ENCODE assay signal across 6 cellular contexts in genomic region chr14:86714153-86714552, GRCh38.
"Had no signal": no experiment of that assay in that cellular context is flagged by ENCODE, and none has a peak within 500 bp of the region (broad histone marks: within the 10 kb centered on the region; RNA-seq: fewer than 3 reads in every experiment).

No MANE protein-coding gene starts in this region.

- H3K4me1 Mint-ChIP-seq: IgD-negative memory B cell had no signal

- ATAC-seq: GM23338, HepG2 had no signal

- H3K27ac Mint-ChIP-seq: GM23338, H9, IgD-negative memory B cell had no signal

- H3K4me3 ChIP-seq: GM23338 had no signal

- H3K9me3 Mint-ChIP-seq: GM23338, H9 had no signal

- H3K27ac ChIP-seq: HL-60 had no signal

- H3K4me2 ChIP-seq: GM23338 had no signal

- DNase-seq: H9, HCEC 1CT had no signal

- H3K4me3 Mint-ChIP-seq: GM23338, H9, IgD-negative memory B cell had no signal

- H2AFZ ChIP-seq: GM23338 had no signal

- H3K27me3 Mint-ChIP-seq: IgD-negative memory B cell had no signal

- H3K36me3 Mint-ChIP-seq: IgD-negative memory B cell had no signal
